In the genomic region with DNA sequence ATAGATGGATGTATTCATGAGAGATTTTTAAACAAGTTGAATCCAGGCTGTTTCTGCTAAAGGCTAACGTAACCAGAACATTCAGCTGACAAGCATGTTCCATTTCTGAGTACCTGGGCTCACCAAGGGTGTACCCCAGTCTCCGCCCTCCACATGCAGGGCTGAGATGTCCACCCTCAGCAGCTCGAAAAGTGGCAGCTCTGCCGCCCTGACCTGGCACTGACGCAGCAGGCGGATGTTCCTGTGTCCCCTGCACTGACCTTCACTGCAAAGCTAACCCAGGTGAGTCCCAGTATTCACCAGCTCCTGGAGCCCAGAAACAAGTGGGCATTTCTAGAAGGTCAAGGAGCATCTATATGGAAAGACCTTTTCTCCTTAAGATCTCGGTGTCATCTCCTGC, we compare ENCODE assay signal across 27 cellular contexts.
A peak's percentile ranks its signal among the peaks of the same experiment; 100 is the strongest.
DNase-seq lines count a peak whose midpoint lies in the region; ATAC-seq, FAIRE-seq and TF ChIP-seq lines count a peak whose summit lies in the region.
"Had no signal": no experiment of that assay in that cellular context is flagged by ENCODE, and none has a peak within 500 bp of the region (broad histone marks: within the 10 kb centered on the region; RNA-seq: fewer than 3 reads in every experiment).

No MANE protein-coding gene starts in this region.

- H3K4me3 ChIP-seq in H1 (ENCODE audit: extremely low read depth in 1 of 4, insufficient read depth in 2 of 4, low read depth in 3 of 4, low read length in 4 of 4) (no peak overlapping the region), osteoblast (ENCODE audit: insufficient read depth, low read length) (no peak overlapping the region), ovary (no peak overlapping the region)
- H3K4me3 ChIP-seq: BLaER1 treated with 17β-estradiol and CSF1 and Interleukin-3, amounts not matched to agents 10 nM and 100 nM had no signal

- TF ChIP-seq EP300 in H1 (IDR thresholded peaks at IDR 0.05; ENCODE audit: borderline replicate concordance in 1 of 2, low read depth in 2 of 2, low read length in 2 of 2) (no peak), ovary (IDR thresholded peaks at IDR 0.05) (no peak)

- H3K79me1 ChIP-seq in H1 (ENCODE audit: low read depth, low read length): no peaks in the 10 kb centered on the region

- no peaks in the 10 kb centered on the region for H3K27me3 Mint-ChIP-seq in neural crest cell (ENCODE audit: low read depth)
- no peaks in the 10 kb centered on the region for H3K27me3 Mint-ChIP-seq in activated CD8-positive, alpha-beta memory T cell treated with anti-CD3 and anti-CD28 coated beads, Interleukin-2, amount 10 ng/mL, durations not matched to agents 7 days and 5 days
- H3K27me3 Mint-ChIP-seq: B cell; CD4-positive, alpha-beta T cell had no signal

- no peaks in the 10 kb centered on the region for H3K36me3 ChIP-seq in H1 (ENCODE audit: control insufficient read depth in 2 of 4, insufficient read depth in 4 of 4, low read length in 3 of 4)
- no peaks in the 10 kb centered on the region for H3K36me3 ChIP-seq in osteoblast (ENCODE audit: insufficient read depth, low read length)
- no peaks in the 10 kb centered on the region for H3K36me3 ChIP-seq in ovary
- H3K36me3 ChIP-seq: BLaER1 treated with 17β-estradiol and CSF1 and Interleukin-3, amounts not matched to agents 10 nM and 100 nM had no signal

- H3K36me3 Mint-ChIP-seq in neural crest cell (ENCODE audit: low read depth): peaks cover 3% of the 10 kb centered on the region
- H3K36me3 Mint-ChIP-seq in activated CD8-positive, alpha-beta memory T cell treated with anti-CD3 and anti-CD28 coated beads, Interleukin-2, amount 10 ng/mL, durations not matched to agents 7 days and 5 days: no peaks in the 10 kb centered on the region
- H3K36me3 Mint-ChIP-seq: CD8-positive, alpha-beta T cell had no signal

- no peak overlapping the region for H4K5ac ChIP-seq in H1 (ENCODE audit: insufficient read length, low read depth, low read length)

- H2BK5ac ChIP-seq in H1 (ENCODE audit: low read depth, low read length): no peak overlapping the region

- intact Hi-C loops in ovary (cut with DNase I): no loop called here

- H3K9ac ChIP-seq in H1 (replicated peaks in 1 of 4; ENCODE audit: extremely low read depth in 1 of 4, low read depth in 3 of 4, low read length in 3 of 4): no peak overlapping the region
- H3K9ac ChIP-seq: BLaER1 treated with 17β-estradiol and CSF1 and Interleukin-3, amounts not matched to agents 10 nM and 100 nM had no signal

- H3K4me1 ChIP-seq in H1 (replicated peaks in 1 of 4; ENCODE audit: control insufficient read depth in 3 of 4, insufficient read depth in 4 of 4, low read length in 3 of 4): no peaks in the 10 kb centered on the region
- no peaks in the 10 kb centered on the region for H3K4me1 ChIP-seq in osteoblast (ENCODE audit: insufficient read depth, low read length)
- no peaks in the 10 kb centered on the region for H3K4me1 ChIP-seq in ovary (ENCODE audit: insufficient read depth)
- H3K4me1 ChIP-seq: BLaER1 treated with 17β-estradiol and CSF1 and Interleukin-3, amounts not matched to agents 10 nM and 100 nM; Caco-2 had no signal

- H3K4me2 ChIP-seq in H1 (ENCODE audit: insufficient read depth in 1 of 2, low read depth in 2 of 2, low read length in 2 of 2) (no peak overlapping the region), osteoblast (ENCODE audit: insufficient read depth, low read length) (no peak overlapping the region)
- H3K4me2 ChIP-seq: BLaER1 treated with 17β-estradiol and CSF1 and Interleukin-3, amounts not matched to agents 10 nM and 100 nM had no signal

- H2AFZ ChIP-seq in H1 (ENCODE audit: low read length): no peak overlapping the region
- H2AFZ ChIP-seq in osteoblast (ENCODE audit: low read length): no peak overlapping the region

- H3K4me3 Mint-ChIP-seq in neural crest cell: peak overlapping the region; percentile 29
- no peak overlapping the region for H3K4me3 Mint-ChIP-seq in activated CD8-positive, alpha-beta memory T cell treated with anti-CD3 and anti-CD28 coated beads, Interleukin-2, amount 10 ng/mL, durations not matched to agents 7 days and 5 days
- H3K4me3 Mint-ChIP-seq: B cell; CD4-positive, alpha-beta T cell; CD8-positive, alpha-beta T cell had no signal

- no peak overlapping the region for H2BK120ac ChIP-seq in H1 (replicated peaks; ENCODE audit: low read depth, low read length)

- CTCF ChIA-PET in H1 (lab: Charles Lee; ENCODE audit: partially characterized antibody): interaction anchor here (0.5 to 0.7 kb wide), 2 partner anchors 204 to 325 kb away, joined by 3 to 4 read pairs; no protein-coding TSS in a partner anchor
- CTCF ChIA-PET in activated CD8-positive, alpha-beta memory T cell treated with anti-CD3 and anti-CD28 coated beads, Interleukin-2, amount 10 ng/mL, durations not matched to agents 7 days and 5 days (lab: Charles Lee): no interaction called here

- H3K14ac ChIP-seq in H1 (ENCODE audit: insufficient read length): no peak overlapping the region

- TF ChIP-seq POLR2A in H1 (IDR thresholded peaks at IDR 0.05; ENCODE audit: control extremely low read depth in 1 of 2, low read depth in 2 of 2, low read length in 2 of 2) (no peak), ovary (IDR thresholded peaks at IDR 0.05) (no peak)

- H2BK15ac ChIP-seq in H1 (ENCODE audit: low read length): no peak overlapping the region

- H2AK5ac ChIP-seq in H1 (ENCODE audit: low read depth, low read length): no peak overlapping the region

- H2BK12ac ChIP-seq in H1 (ENCODE audit: low read depth, low read length): no peak overlapping the region

- no peak overlapping the region for H2BK20ac ChIP-seq in H1 (ENCODE audit: low read length)

- H3K4me1 Mint-ChIP-seq in neural crest cell: no peaks in the 10 kb centered on the region
- H3K4me1 Mint-ChIP-seq in activated CD8-positive, alpha-beta memory T cell treated with anti-CD3 and anti-CD28 coated beads, Interleukin-2, amount 10 ng/mL, durations not matched to agents 7 days and 5 days: no peaks in the 10 kb centered on the region
- H3K4me1 Mint-ChIP-seq: B cell had no signal

- H3K23me2 ChIP-seq in H1 (ENCODE audit: low read depth, low read length): peaks cover 2% of the 10 kb centered on the region; the same call in 1 of the 2 replicates

- no peak overlapping the region for H4K91ac ChIP-seq in H1 (replicated peaks; ENCODE audit: insufficient read length, low read length)

- TF ChIP-seq RAD21 in H1 (IDR thresholded peaks at IDR 0.05 in 1 of 2, conservative IDR thresholded peaks at IDR 0.05 in 1 of 2; ENCODE audit: low read depth in 2 of 2, low read length in 2 of 2): no peak

- H4K8ac ChIP-seq in H1 (ENCODE audit: extremely low read depth, insufficient read depth, low read length): 0 out of 2 replicates have a peak overlapping the region, but pooled peaks have one; percentile 48

- no peak for TF ChIP-seq CTCF in 22Rv1 (IDR thresholded peaks at IDR 0.05)
- no peak for TF ChIP-seq CTCF in H1 (IDR thresholded peaks at IDR 0.05; ENCODE audit: control extremely low read depth in 1 of 3, insufficient read depth in 1 of 3, low read depth in 1 of 3, low read length in 3 of 3)
- no peak for TF ChIP-seq CTCF in neural crest cell (conservative IDR thresholded peaks at IDR 0.05)
- no peak for TF ChIP-seq CTCF in osteoblast (IDR thresholded peaks at IDR 0.05; ENCODE audit: extremely low read depth, low read depth, low read length)
- no peak for TF ChIP-seq CTCF in ovary (IDR thresholded peaks at IDR 0.05)

- no peak overlapping the region for H3K23ac ChIP-seq in H1 (ENCODE audit: insufficient read length)

- H3K18ac ChIP-seq in H1 (ENCODE audit: extremely low read depth, low read length): no peak overlapping the region

- peaks cover 0 to 2% of the 10 kb centered on the region in 2 experiments for H4K20me1 ChIP-seq in H1 (replicated peaks in 1 of 2; ENCODE audit: control insufficient read depth in 1 of 2, insufficient read depth in 2 of 2, low read length in 2 of 2)
- H4K20me1 ChIP-seq in osteoblast (ENCODE audit: insufficient read depth, low read length): no peaks in the 10 kb centered on the region
- H4K20me1 ChIP-seq: BLaER1 treated with 17β-estradiol and CSF1 and Interleukin-3, amounts not matched to agents 10 nM and 100 nM had no signal

- H3K56ac ChIP-seq in H1 (replicated peaks; ENCODE audit: insufficient read length, low read depth, low read length): no peak overlapping the region

- FAIRE-seq in H1 (lab: Jason Lieb, UNC): no peak
- FAIRE-seq: A204.1, GM12891, GM19239 had no signal

- POLR2A ChIA-PET in H1 (lab: Charles Lee; ENCODE audit: partially characterized antibody): no interaction called here

- no peak for ATAC-seq in GM19351 (IDR thresholded peaks at IDR 0.05; ENCODE audit: unreplicated experiment)
- no peak for ATAC-seq in activated CD8-positive, alpha-beta memory T cell treated with anti-CD3 and anti-CD28 coated beads, Interleukin-2, amount 10 ng/mL, durations not matched to agents 7 days and 5 days
- ATAC-seq: CD8-positive, alpha-beta T cell had no signal

- H3K9me3 ChIP-seq in H1 (ENCODE audit: insufficient read depth in 2 of 2, low read depth in 1 of 2, low read length in 1 of 2): peaks cover 24 to 65% of the 10 kb centered on the region in 2 experiments
- peaks cover 15% of the 10 kb centered on the region for H3K9me3 ChIP-seq in osteoblast (ENCODE audit: low read depth, low read length)
- H3K9me3 ChIP-seq in ovary: no peaks in the 10 kb centered on the region

- DNase-seq in H1 (ENCODE audit: low read depth in 1 of 2, low spot score in 2 of 2): no peak
- DNase-seq in neural crest cell (ENCODE audit: low read depth, low spot score): no peak
- peak; percentile 66 for DNase-seq in osteoblast (ENCODE audit: insufficient read length, low spot score, missing footprints)
- no peak for DNase-seq in ovary
- DNase-seq in activated CD8-positive, alpha-beta memory T cell treated with anti-CD3 and anti-CD28 coated beads, Interleukin-2, amount 10 ng/mL, durations not matched to agents 7 days and 5 days: no peak
- DNase-seq in GDM1 (lab: John Stamatoyannopoulos, UW): no peak
- DNase-seq: 8988T; ACHN; AML-193; Caco-2; CD4-positive, alpha-beta T cell; CD8-positive, alpha-beta T cell; DMS 273 treated with DMSO at 0.1 percent for 48 hours; DMS153; DMS53; DMS79; DND-41; EL; GF-D8 had no signal

- H3K27me3 ChIP-seq in H1 (replicated peaks in 1 of 4; ENCODE audit: control insufficient read depth in 3 of 4, extremely low read depth in 1 of 4, insufficient read depth in 3 of 4, low read length in 3 of 4) (no peaks in the 10 kb centered on the region), osteoblast (ENCODE audit: insufficient read depth, low read length) (no peaks in the 10 kb centered on the region), ovary (no peaks in the 10 kb centered on the region)
- H3K27me3 ChIP-seq: BLaER1 treated with 17β-estradiol and CSF1 and Interleukin-3, amounts not matched to agents 10 nM and 100 nM had no signal

- H3K9me3 Mint-ChIP-seq in neural crest cell: peaks cover under 1% of the 10 kb centered on the region
- H3K9me3 Mint-ChIP-seq in activated CD8-positive, alpha-beta memory T cell treated with anti-CD3 and anti-CD28 coated beads, Interleukin-2, amount 10 ng/mL, durations not matched to agents 7 days and 5 days (ENCODE audit: low read depth): peaks cover 6% of the 10 kb centered on the region
- H3K9me3 Mint-ChIP-seq: CD4-positive, alpha-beta T cell had no signal

- H3K27ac ChIP-seq in 22Rv1 (peak overlapping the region; percentile 22; the same call in 1 of the 2 replicates), H1 (ENCODE audit: low read depth, low read length) (no peak overlapping the region), osteoblast (ENCODE audit: low read depth, low read length) (no peak overlapping the region), ovary (no peak overlapping the region)
- H3K27ac ChIP-seq: BLaER1 treated with 17β-estradiol and CSF1 and Interleukin-3, amounts not matched to agents 10 nM and 100 nM; C4-2B had no signal

- H3K79me2 ChIP-seq in H1 (ENCODE audit: control insufficient read depth in 1 of 2, insufficient read depth in 2 of 2, low read length in 2 of 2) (no peaks in the 10 kb centered on the region; a peak in 1 of 4 replicates), osteoblast (ENCODE audit: insufficient read depth, low read length) (no peaks in the 10 kb centered on the region)

- WGBS in H1 (ENCODE audit: extremely low coverage in 1 of 2, insufficient coverage in 1 of 2, insufficient read length in 1 of 2, insufficient replicate concordance in 2 of 2, low coverage in 1 of 2, low lambda C conversion rate in 2 of 2, missing lambda C conversion rate in 1 of 2), 2 experiments: 83% methylated on average over 7 of the region's 7 CpGs; no CpG with 5 or more reads in 1 of the 2 experiments
- WGBS in ovary, 3 donors: 86 to 95% (median 88%) methylated on average over 7 of the region's 7 CpGs

- no peak overlapping the region for H3K4ac ChIP-seq in H1 (replicated peaks; ENCODE audit: insufficient read length, low read depth, low read length)

- H3K27ac Mint-ChIP-seq in neural crest cell (ENCODE audit: unreplicated experiment): no peak overlapping the region
- no peak overlapping the region for H3K27ac Mint-ChIP-seq in activated CD8-positive, alpha-beta memory T cell treated with anti-CD3 and anti-CD28 coated beads, Interleukin-2, amount 10 ng/mL, durations not matched to agents 7 days and 5 days
- H3K27ac Mint-ChIP-seq: B cell; CD4-positive, alpha-beta T cell; CD8-positive, alpha-beta T cell had no signal
